23 cellular contexts compared by ENCODE assay signal in the genomic region with DNA sequence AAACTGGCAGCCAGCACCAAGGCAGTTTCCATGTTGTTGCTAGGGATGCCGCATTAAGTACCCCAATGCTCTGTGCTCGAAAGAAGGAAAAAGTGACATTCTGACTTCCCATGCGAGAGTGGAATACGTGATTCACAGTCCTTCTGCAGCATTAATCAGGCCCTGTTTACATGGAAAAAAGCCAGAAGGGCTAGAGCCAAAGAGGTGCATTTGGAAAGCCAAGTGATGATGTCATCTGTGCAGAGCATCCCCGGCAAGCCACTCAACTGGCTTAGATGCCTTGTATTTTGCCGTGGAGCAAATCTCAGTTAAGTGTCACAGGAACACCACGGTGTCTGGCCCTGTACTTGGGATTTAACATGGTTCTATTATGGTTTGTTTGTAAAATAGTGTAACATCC.
DNase-seq lines count a peak whose midpoint lies in the region; ATAC-seq, FAIRE-seq and TF ChIP-seq lines count a peak whose summit lies in the region.
"Had no signal": no experiment of that assay in that cellular context is flagged by ENCODE, and none has a peak within 500 bp of the region (broad histone marks: within the 10 kb centered on the region; RNA-seq: fewer than 3 reads in every experiment).

No MANE protein-coding gene starts in this region.

- TF ChIP-seq POLR2A in HepG2 (IDR thresholded peaks at IDR 0.05; ENCODE audit: insufficient read depth in 1 of 2, low read depth in 2 of 2, low read length in 2 of 2) (no peak), right lobe of liver (IDR thresholded peaks at IDR 0.05) (no peak)

- H3K9me3 ChIP-seq in HepG2 (ENCODE audit: low read length) (no peaks in the 10 kb centered on the region), right lobe of liver (no peaks in the 10 kb centered on the region)
- H3K9me3 ChIP-seq: left lung had no signal

- H3K27ac ChIP-seq in HepG2 (ENCODE audit: extremely low read length, insufficient read depth, low read length) (no peak overlapping the region), right lobe of liver (no peak overlapping the region)
- H3K27ac ChIP-seq: left lung had no signal

- in situ Hi-C loops in HepG2 (cut with HindIII; ENCODE audit: extremely low pct_ligation_motif_present, low pct_unique_long_range_greater_than_20kb) (no loop called here), GM13976 (cut with MboI; ENCODE audit: low sequenced_read_pairs, unreplicated experiment) (no loop called here)

- no peak overlapping the region for H2AFZ ChIP-seq in HepG2 (ENCODE audit: low read length)

- H3K36me3 ChIP-seq in HepG2 (replicated peaks in 1 of 2; ENCODE audit: control insufficient read depth in 1 of 2, insufficient read depth in 2 of 2, low read length in 2 of 2) (no peaks in the 10 kb centered on the region), right lobe of liver (no peaks in the 10 kb centered on the region)
- H3K36me3 ChIP-seq: left lung had no signal

- no peak for TF ChIP-seq EP300 in HepG2 (IDR thresholded peaks at IDR 0.05; ENCODE audit: low read depth in 2 of 2, low read length in 2 of 2)
- TF ChIP-seq EP300 in HepG2 (CRISPR knock-in tag; IDR thresholded peaks at IDR 0.05; ENCODE audit: borderline replicate concordance): no peak

- H3K27me3 ChIP-seq in HepG2 (ENCODE audit: control insufficient read depth in 1 of 2, insufficient read depth in 2 of 2, low read length in 2 of 2) (peaks cover 0 to 2% of the 10 kb centered on the region in 2 experiments; a peak in 1 of 5 replicates), right lobe of liver (no peaks in the 10 kb centered on the region)

- peaks cover 54% of the 10 kb centered on the region for H3K4me1 Mint-ChIP-seq in stimulated activated naive CD8-positive, alpha-beta T cell treated with anti-CD3 and anti-CD28 coated beads, Interleukin-15, Interleukin-2, amounts not matched to agents 100 ng/mL and 50 ng/mL, for 24 hours (ENCODE audit: low read depth)
- H3K4me1 Mint-ChIP-seq: CD14-positive monocyte had no signal

- no peak overlapping the region for H3K9ac ChIP-seq in HepG2 (ENCODE audit: insufficient read depth, low read depth, low read length)

- H3K4me1 ChIP-seq in HepG2 (ENCODE audit: insufficient read depth, low read length) (no peaks in the 10 kb centered on the region), right lobe of liver (no peaks in the 10 kb centered on the region)
- H3K4me1 ChIP-seq: left lung had no signal

- FAIRE-seq in HepG2 (lab: Jason Lieb, UNC): no peak
- FAIRE-seq: endothelial cell of umbilical vein had no signal

- POLR2A ChIA-PET in HepG2 (lab: Yijun Ruan, JAX): no interaction called here

- no peaks in the 10 kb centered on the region for H3K27me3 Mint-ChIP-seq in stimulated activated naive CD8-positive, alpha-beta T cell treated with anti-CD3 and anti-CD28 coated beads, Interleukin-15, Interleukin-2, amounts not matched to agents 100 ng/mL and 50 ng/mL, for 24 hours
- H3K27me3 Mint-ChIP-seq: activated CD4-positive, alpha-beta memory T cell treated with anti-CD3 and anti-CD28 coated beads, Interleukin-2, amount 10 ng/mL, durations not matched to agents 7 days and 5 days; activated naive CD4-positive, alpha-beta T cell treated with anti-CD3 and anti-CD28 coated beads, Interleukin-2, amount 50 U/mL, for 24 hours; dendritic cell treated with granulocyte-macrophage colony-stimulating factor and Interleukin-4, amounts not matched to agents 40 ng/mL and 50 ng/mL, for 4 days had no signal

- peak overlapping the region; percentile 88 for H3K27ac Mint-ChIP-seq in stimulated activated naive CD8-positive, alpha-beta T cell treated with anti-CD3 and anti-CD28 coated beads, Interleukin-15, Interleukin-2, amounts not matched to agents 100 ng/mL and 50 ng/mL, for 24 hours
- H3K27ac Mint-ChIP-seq: activated naive CD4-positive, alpha-beta T cell treated with anti-CD3 and anti-CD28 coated beads, Interleukin-2, amount 50 U/mL, for 24 hours; CD14-positive monocyte; dendritic cell treated with granulocyte-macrophage colony-stimulating factor and Interleukin-4, amounts not matched to agents 40 ng/mL and 50 ng/mL, for 4 days; IgD-negative memory B cell had no signal

- no peak overlapping the region for H3K4me3 ChIP-seq in HepG2 (replicated peaks in 1 of 3; ENCODE audit: insufficient read depth in 1 of 3, low read depth in 2 of 3, low read length in 3 of 3)
- no peak overlapping the region for H3K4me3 ChIP-seq in right lobe of liver
- H3K4me3 ChIP-seq: left lung had no signal

- no peak overlapping the region for H3K4me3 Mint-ChIP-seq in stimulated activated naive CD8-positive, alpha-beta T cell treated with anti-CD3 and anti-CD28 coated beads, Interleukin-15, Interleukin-2, amounts not matched to agents 100 ng/mL and 50 ng/mL, for 24 hours
- H3K4me3 Mint-ChIP-seq: activated CD4-positive, alpha-beta memory T cell treated with anti-CD3 and anti-CD28 coated beads, Interleukin-2, amount 10 ng/mL, durations not matched to agents 7 days and 5 days; activated naive CD4-positive, alpha-beta T cell treated with anti-CD3 and anti-CD28 coated beads, Interleukin-2, amount 50 U/mL, for 24 hours; dendritic cell treated with granulocyte-macrophage colony-stimulating factor and Interleukin-4, amounts not matched to agents 40 ng/mL and 50 ng/mL, for 4 days; IgD-negative memory B cell; neural crest cell had no signal

- no peaks in the 10 kb centered on the region for H3K9me3 Mint-ChIP-seq in stimulated activated naive CD8-positive, alpha-beta T cell treated with anti-CD3 and anti-CD28 coated beads, Interleukin-15, Interleukin-2, amounts not matched to agents 100 ng/mL and 50 ng/mL, for 24 hours
- H3K9me3 Mint-ChIP-seq: activated naive CD4-positive, alpha-beta T cell treated with anti-CD3 and anti-CD28 coated beads, Interleukin-2, amount 50 U/mL, for 24 hours; dendritic cell treated with granulocyte-macrophage colony-stimulating factor and Interleukin-4, amounts not matched to agents 40 ng/mL and 50 ng/mL, for 4 days had no signal

- CTCF ChIA-PET in HepG2 (lab: Yijun Ruan, JAX; ENCODE audit: low intra/inter-chr PET ratio, low total read pairs): no interaction called here

- DNase-seq in HepG2 (ENCODE audit: low spot score) (no peak), right lobe of liver (no peak), T1000 (lab: John Stamatoyannopoulos, UW) (peak; percentile 47), GM13976 (ENCODE audit: low spot score) (no peak), 8988T (no peak), UCSD-AML1 (lab: John Stamatoyannopoulos, UW; ENCODE audit: unreplicated experiment) (no peak)
- DNase-seq: activated CD4-positive, alpha-beta memory T cell treated with anti-CD3 and anti-CD28 coated beads, Interleukin-2, amount 10 ng/mL, durations not matched to agents 7 days and 5 days; foreskin melanocyte; GF-D8; left lung; NCI-H510A treated with DMSO at 0.1 percent for 48 hours; stimulated activated CD4-positive, alpha-beta T cell treated with anti-CD3 and anti-CD28 coated beads, Interleukin-12 subunit alpha, Interleukin-12 subunit beta, amount 100 ng/mL, for 4 hours; T-helper 1 cell had no signal

- H3K36me3 Mint-ChIP-seq in stimulated activated naive CD8-positive, alpha-beta T cell treated with anti-CD3 and anti-CD28 coated beads, Interleukin-15, Interleukin-2, amounts not matched to agents 100 ng/mL and 50 ng/mL, for 24 hours (ENCODE audit: low read depth): no peaks in the 10 kb centered on the region
- H3K36me3 Mint-ChIP-seq: activated naive CD4-positive, alpha-beta T cell treated with anti-CD3 and anti-CD28 coated beads, Interleukin-2, amount 50 U/mL, for 24 hours; brain; CD14-positive monocyte; IgD-negative memory B cell had no signal

- no TSS peak for BruUV-seq in HepG2 (replicated peaks; lab: Mats Ljungman, UMichigan)

- no peak overlapping the region for H3K4me2 ChIP-seq in HepG2 (ENCODE audit: low read depth, low read length)

- TF ChIP-seq CTCF in HepG2 (CRISPR knock-in tag; IDR thresholded peaks at IDR 0.05): no peak
- no peak for TF ChIP-seq CTCF in right lobe of liver (IDR thresholded peaks at IDR 0.05)
- no peak for TF ChIP-seq CTCF in GM13976 (IDR thresholded peaks at IDR 0.05; ENCODE audit: borderline replicate concordance, control extremely low read depth, extremely low read depth, insufficient read depth, missing control alignments)

- intact Hi-C loops in HepG2 (cut with micrococcal nuclease; ENCODE audit: unreplicated experiment) (no loop called here), right lobe of liver (cut with DNase I) (no loop called here)

- WGBS in HepG2 (ENCODE audit: low lambda C conversion rate): 10% methylated on average over 6 of the region's 7 CpGs
- 51% methylated on average over 3 of the region's 7 CpGs for WGBS in right lobe of liver (ENCODE audit: insufficient coverage, low coverage, low lambda C conversion rate, missing lambda C conversion rate)

- TF ChIP-seq RAD21 in HepG2 (CRISPR knock-in tag; IDR thresholded peaks at IDR 0.05): no peak

- ATAC-seq in HepG2 (no peak), right lobe of liver (no peak), esophagus mucosa (peak; percentile 69)
- ATAC-seq: HCT116, left lung had no signal

- no peaks in the 10 kb centered on the region for H4K20me1 ChIP-seq in HepG2 (ENCODE audit: insufficient read depth, low read length)

- H3K79me2 ChIP-seq in HepG2 (ENCODE audit: insufficient read depth, low read length): no peaks in the 10 kb centered on the region

TF ChIP-seq in HepG2, 621 proteins besides CTCF, POLR2A, EP300 and RAD21:
- TF ChIP-seq, protein P1, sequence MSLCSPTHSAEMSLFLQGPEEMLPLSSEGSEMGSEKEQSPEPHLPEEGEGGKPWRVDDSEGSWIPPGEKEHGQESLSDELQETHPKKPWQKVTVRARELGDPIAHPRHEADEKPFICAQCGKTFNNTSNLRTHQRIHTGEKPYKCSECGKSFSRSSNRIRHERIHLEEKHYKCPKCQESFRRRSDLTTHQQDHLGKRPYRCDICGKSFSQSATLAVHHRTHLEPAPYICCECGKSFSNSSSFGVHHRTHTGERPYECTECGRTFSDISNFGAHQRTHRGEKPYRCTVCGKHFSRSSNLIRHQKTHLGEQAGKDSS (CRISPR knock-in tag; IDR thresholded peaks at IDR 0.05; ENCODE audit: borderline replicate concordance, low read depth): no peak
- TF ChIP-seq ATF7 (IDR thresholded peaks at IDR 0.05) (peak; percentile 86), ATF7 (CRISPR knock-in tag; IDR thresholded peaks at IDR 0.05) (no peak)
